In genomic region chr17:2710075-2710803, GRCh38 we compare ENCODE assay signal across 2 cellular contexts.
TF ChIP-seq lines count a peak whose summit lies in the region.

No MANE protein-coding gene starts in this region.

TF ChIP-seq in SK-N-SH, 30 proteins besides CTCF, POLR2A, EP300 and RAD21 (continued from another document):
- TF ChIP-seq USF2 (IDR thresholded peaks at IDR 0.05; ENCODE audit: borderline replicate concordance, low read depth, low read length): no peak
- no peak for TF ChIP-seq REST (IDR thresholded peaks at IDR 0.05; ENCODE audit: low read depth, low read length)
- no peak for TF ChIP-seq JUND (IDR thresholded peaks at IDR 0.05)
- TF ChIP-seq SMC3 (IDR thresholded peaks at IDR 0.05; ENCODE audit: low read depth, low read length): no peak
- TF ChIP-seq GABPA (IDR thresholded peaks at IDR 0.05; ENCODE audit: low read depth): no peak
- TF ChIP-seq YY1 (IDR thresholded peaks at IDR 0.05; ENCODE audit: low read depth): no peak
- TF ChIP-seq NRF1 (IDR thresholded peaks at IDR 0.05; ENCODE audit: low read depth, low read length): no peak

TF ChIP-seq in SK-N-SH treated with all-trans-retinoic acid at 6 μM for 48 hours, 23 proteins besides CTCF, POLR2A, EP300 and RAD21 (continued from another document):
- TF ChIP-seq CSRNP3 (CRISPR knock-in tag; IDR thresholded peaks at IDR 0.05) (no peak), TOX (CRISPR knock-in tag; IDR thresholded peaks at IDR 0.05; ENCODE audit: borderline replicate concordance) (no peak), OSR1 (CRISPR knock-in tag; IDR thresholded peaks at IDR 0.05) (no peak), PPARA (CRISPR knock-in tag; IDR thresholded peaks at IDR 0.05; ENCODE audit: borderline replicate concordance) (no peak)
